Comparison of ENCODE assay signal across 20 cellular contexts in the genomic region with DNA sequence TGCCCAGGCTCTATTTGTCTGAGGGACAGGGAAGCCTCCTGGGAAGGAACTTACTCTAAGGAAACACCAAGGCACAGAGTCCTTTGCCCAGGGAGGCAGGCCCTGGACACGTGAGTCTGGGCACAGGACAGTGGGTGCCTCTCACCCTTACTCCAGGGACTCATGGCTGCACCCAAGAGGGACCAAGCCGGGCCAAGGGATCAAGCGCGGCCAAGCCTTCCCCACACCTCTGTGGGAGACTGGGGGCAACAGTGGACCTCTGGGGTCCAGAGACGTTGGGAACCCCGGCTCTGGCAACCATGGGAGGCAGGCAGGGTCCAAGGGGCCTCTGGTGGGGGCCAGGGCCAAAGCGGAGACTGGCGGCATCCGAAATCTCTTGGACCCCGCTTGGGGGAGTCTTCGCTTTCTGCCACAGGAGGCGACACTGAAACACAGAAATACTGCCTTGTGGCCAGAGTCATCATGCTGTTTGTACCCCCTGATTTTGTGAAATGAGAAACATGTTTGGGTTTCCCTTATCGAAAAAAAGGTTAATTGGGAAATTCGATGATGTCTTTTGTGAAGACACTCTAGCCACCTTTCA. TPM values are rescaled to one million over a fixed set of nuclear protein-coding genes. Genes with fewer than 3 reads are reported as not detected.
DNase-seq lines count a peak whose midpoint lies in the region; ATAC-seq, FAIRE-seq and TF ChIP-seq lines count a peak whose summit lies in the region.
"Had no signal": no experiment of that assay in that cellular context is flagged by ENCODE, and none has a peak within 500 bp of the region (broad histone marks: within the 10 kb centered on the region; RNA-seq: fewer than 3 reads in every experiment).

No MANE protein-coding gene starts in this region.

- H3K9me3 Mint-ChIP-seq in natural killer cell, result no peaks in the 10 kb centered on the region
- no peaks in the 10 kb centered on the region for H3K9me3 Mint-ChIP-seq in natural killer cell treated with Interleukin-12 subunit alpha and Interleukin-12 subunit beta and Interleukin-15 and Interleukin-18, amount 100 ng/mL, for 72 hours
- H3K9me3 Mint-ChIP-seq in CD8-positive, alpha-beta memory T cell, result no peaks in the 10 kb centered on the region

- H3K9me3 ChIP-seq in CD8-positive, alpha-beta memory T cell (ENCODE audit: low read length), result no peaks in the 10 kb centered on the region
- H3K9me3 ChIP-seq: A549, Peyer's patch, SJSA1 had no signal

- no peaks in the 10 kb centered on the region for H3K36me3 ChIP-seq in CD8-positive, alpha-beta memory T cell (ENCODE audit: insufficient read depth, low read length)
- H3K36me3 ChIP-seq: Peyer's patch, SJSA1 had no signal

- CTCF ChIA-PET in CD8-positive, alpha-beta memory T cell (lab: Charles Lee), result interaction anchor here (0.7 kb wide), 1 partner anchor 11 kb away, joined by 3 read pairs; no protein-coding TSS in a partner anchor

- H3K4me3 Mint-ChIP-seq in natural killer cell, result no peak overlapping the region
- H3K4me3 Mint-ChIP-seq in natural killer cell treated with Interleukin-12 subunit alpha and Interleukin-12 subunit beta and Interleukin-15 and Interleukin-18, amount 100 ng/mL, for 72 hours, result no peak overlapping the region
- no peak overlapping the region for H3K4me3 Mint-ChIP-seq in CD8-positive, alpha-beta memory T cell
- H3K4me3 Mint-ChIP-seq: B cell, CD14-positive monocyte had no signal

- no peaks in the 10 kb centered on the region for H3K27me3 ChIP-seq in CD8-positive, alpha-beta memory T cell (ENCODE audit: insufficient read depth, low read length, poor library complexity, severe bottlenecking)
- H3K27me3 ChIP-seq: Peyer's patch, SJSA1 had no signal

- peaks cover 28 to 52% of the 10 kb centered on the region in 2 donors for H3K4me1 Mint-ChIP-seq in natural killer cell
- H3K4me1 Mint-ChIP-seq in natural killer cell treated with Interleukin-12 subunit alpha and Interleukin-12 subunit beta and Interleukin-15 and Interleukin-18, amount 100 ng/mL, for 72 hours (ENCODE audit: low read depth in 2 of 2), result peaks cover 38 to 45% of the 10 kb centered on the region in 2 donors
- H3K4me1 Mint-ChIP-seq in CD8-positive, alpha-beta memory T cell, result peaks cover 12 to 17% (median 16%) of the 10 kb centered on the region in 3 donors
- H3K4me1 Mint-ChIP-seq: CD14-positive monocyte had no signal

- intact Hi-C loops in natural killer cell (cut with micrococcal nuclease), result loop anchor here (5.0 kb wide), 1 partner anchor 51 kb away; a partner anchor contains a TSS

- ATAC-seq in natural killer cell, result no peak
- no peak for ATAC-seq in natural killer cell treated with Interleukin-12 subunit alpha and Interleukin-12 subunit beta and Interleukin-15 and Interleukin-18, amount 100 ng/mL, for 72 hours
- ATAC-seq: A549, Right ventricle myocardium inferior had no signal

- no peak overlapping the region for H3K27ac ChIP-seq in CD8-positive, alpha-beta memory T cell (ENCODE audit: low read depth, low read length)
- H3K27ac ChIP-seq: A549, Peyer's patch, SJSA1 had no signal

- H3K27ac Mint-ChIP-seq in natural killer cell, result peak overlapping the region; percentile 20 to 29
- no peak overlapping the region for H3K27ac Mint-ChIP-seq in natural killer cell treated with Interleukin-12 subunit alpha and Interleukin-12 subunit beta and Interleukin-15 and Interleukin-18, amount 100 ng/mL, for 72 hours
- no peak overlapping the region for H3K27ac Mint-ChIP-seq in CD8-positive, alpha-beta memory T cell
- H3K27ac Mint-ChIP-seq: B cell, CD14-positive monocyte had no signal

- DNase-seq in natural killer cell (no peak), ecto neural progenitor cell (ENCODE audit: low spot score) (peak; percentile 41), mesenteric fat pad (ENCODE audit: low spot score) (peak; percentile 71), activated T-cell treated with anti-CD3 and anti-CD28 coated beads for 4 hours (no peak), RCC 7860 (ENCODE audit: low spot score) (no peak)
- no peak for DNase-seq in natural killer cell treated with Interleukin-12 subunit alpha and Interleukin-12 subunit beta and Interleukin-15 and Interleukin-18, amount 100 ng/mL, for 72 hours (ENCODE audit: low spot score)
- no peak for DNase-seq in CD8-positive, alpha-beta memory T cell
- DNase-seq: DMS79, Kasumi-1, NCI-H1417 treated with DMSO at 0.1 percent for 48 hours, NCI-H187, NCI-H446, NCI-H526 had no signal

- no peaks in the 10 kb centered on the region for H3K27me3 Mint-ChIP-seq in natural killer cell (ENCODE audit: low read depth in 2 of 2)
- no peaks in the 10 kb centered on the region for H3K27me3 Mint-ChIP-seq in natural killer cell treated with Interleukin-12 subunit alpha and Interleukin-12 subunit beta and Interleukin-15 and Interleukin-18, amount 100 ng/mL, for 72 hours
- H3K27me3 Mint-ChIP-seq in CD8-positive, alpha-beta memory T cell, result peaks cover 0 to 19% of the 10 kb centered on the region in 2 donors

- no peak for FAIRE-seq in RCC 7860 (lab: Jason Lieb, UNC)
- FAIRE-seq: A549 had no signal

- no peak overlapping the region for H3K4me3 ChIP-seq in CD8-positive, alpha-beta memory T cell (ENCODE audit: low read length)
- H3K4me3 ChIP-seq: A549, Peyer's patch, SJSA1 had no signal

- no peak for TF ChIP-seq CTCF in natural killer cell (IDR thresholded peaks at IDR 0.05)

- POLR2A ChIA-PET in CD8-positive, alpha-beta memory T cell (lab: Charles Lee), result no interaction called here

- H3K4me1 ChIP-seq in CD8-positive, alpha-beta memory T cell (ENCODE audit: insufficient read depth, low read length), result no peaks in the 10 kb centered on the region
- H3K4me1 ChIP-seq: SJSA1 had no signal

- no peaks in the 10 kb centered on the region for H3K36me3 Mint-ChIP-seq in natural killer cell
- H3K36me3 Mint-ChIP-seq in natural killer cell treated with Interleukin-12 subunit alpha and Interleukin-12 subunit beta and Interleukin-15 and Interleukin-18, amount 100 ng/mL, for 72 hours, result no peaks in the 10 kb centered on the region
- no peaks in the 10 kb centered on the region for H3K36me3 Mint-ChIP-seq in CD8-positive, alpha-beta memory T cell
- H3K36me3 Mint-ChIP-seq: CD14-positive monocyte had no signal

RNA-seq across cellular contexts. Expression of a gene that starts 51.7 kb away (rescaled TPM):
- total RNA-seq in natural killer cell (10 to 100 TPM; 43.5 to 61.5 (median 56.2) TPM), mesenteric fat pad (0.67 TPM)
- 10 to 100 TPM; 12.9 to 27.6 TPM for total RNA-seq in natural killer cell treated with Interleukin-12 subunit alpha and Interleukin-12 subunit beta and Interleukin-15 and Interleukin-18, amount 100 ng/mL, for 72 hours
- 10 to 100 TPM; 42.0 to 42.5 TPM for total RNA-seq in CD8-positive, alpha-beta memory T cell
- polyA plus RNA-seq in CD8-positive, alpha-beta memory T cell, result 9.7 TPM
- total RNA-seq: OCI-LY7 had no signal
- polyA plus RNA-seq: CD14-positive monocyte had no signal

Comparison
In these comparisons a context has a peak if more than half of its experiments do, and no peak if none do; other contexts are left out.
1. H3K27ac Mint-ChIP-seq: peak in natural killer cell (2 of 2); none in natural killer cell treated with Interleukin-12 subunit alpha and Interleukin-12 subunit beta and Interleukin-15 and Interleukin-18, amount 100 ng/mL, for 72 hours (0 of 2) and CD8-positive, alpha-beta memory T cell (0 of 8).
2. DNase-seq: peak in ecto neural progenitor cell (single experiment) and mesenteric fat pad (single experiment); none in natural killer cell (single experiment), natural killer cell treated with Interleukin-12 subunit alpha and Interleukin-12 subunit beta and Interleukin-15 and Interleukin-18, amount 100 ng/mL, for 72 hours (single experiment), activated T-cell treated with anti-CD3 and anti-CD28 coated beads for 4 hours (single experiment), CD8-positive, alpha-beta memory T cell (0 of 5) and RCC 7860 (single experiment).